In genomic region chr3:46578973-46579755, GRCh38 we compare ENCODE assay signal across 1 cellular context.
TF ChIP-seq lines count a peak whose summit lies in the region.

No MANE protein-coding gene starts in this region.

TF ChIP-seq in HepG2, 621 proteins besides CTCF, POLR2A, EP300 and RAD21 (continued from another document and continues in another):
- TF ChIP-seq ZNF609 (CRISPR knock-in tag; IDR thresholded peaks at IDR 0.05; ENCODE audit: borderline replicate concordance) (no peak; the same call in 1 of the 2 replicates), ZEB1 (IDR thresholded peaks at IDR 0.05; ENCODE audit: insufficient replicate concordance, low read depth) (peak; percentile 77), AKNA (CRISPR knock-in tag; IDR thresholded peaks at IDR 0.05; ENCODE audit: borderline replicate concordance) (no peak), BCLAF1 (IDR thresholded peaks at IDR 0.05) (no peak), TBX3 (IDR thresholded peaks at IDR 0.05; ENCODE audit: borderline replicate concordance) (peak; percentile 78; the same call in 1 of the 2 replicates), PBX3 (CRISPR knock-in tag; IDR thresholded peaks at IDR 0.05; ENCODE audit: borderline replicate concordance) (no peak), MEF2D (CRISPR knock-in tag; IDR thresholded peaks at IDR 0.05) (no peak), ZNF512 (CRISPR knock-in tag; IDR thresholded peaks at IDR 0.05) (no peak), ZNF562 (CRISPR knock-in tag; IDR thresholded peaks at IDR 0.05; ENCODE audit: borderline replicate concordance) (no peak), IKZF1 (IDR thresholded peaks at IDR 0.05) (no peak), ISL2 (CRISPR knock-in tag; IDR thresholded peaks at IDR 0.05) (peak; percentile 85), RFX3 (CRISPR knock-in tag; IDR thresholded peaks at IDR 0.05) (no peak), ZNF670 (CRISPR knock-in tag; IDR thresholded peaks at IDR 0.05; ENCODE audit: borderline replicate concordance) (no peak), SOX6 (IDR thresholded peaks at IDR 0.05) (no peak), SOX6 (CRISPR knock-in tag; IDR thresholded peaks at IDR 0.05) (peak; percentile 95), MTA3 (CRISPR knock-in tag; IDR thresholded peaks at IDR 0.05) (no peak), ZNF234 (CRISPR knock-in tag; conservative IDR thresholded peaks at IDR 0.05) (no peak), ZNF124 (CRISPR knock-in tag; IDR thresholded peaks at IDR 0.05) (no peak), ZNF619 (CRISPR knock-in tag; IDR thresholded peaks at IDR 0.05) (no peak), JDP2 (CRISPR knock-in tag; IDR thresholded peaks at IDR 0.05; ENCODE audit: borderline replicate concordance) (no peak), PREB (CRISPR knock-in tag; IDR thresholded peaks at IDR 0.05) (no peak), ZNF460 (CRISPR knock-in tag; IDR thresholded peaks at IDR 0.05; ENCODE audit: borderline replicate concordance) (no peak), HMG20B (CRISPR knock-in tag; conservative IDR thresholded peaks at IDR 0.05) (peak; percentile 74; the same call in 1 of the 2 replicates), KLF9 (CRISPR knock-in tag; IDR thresholded peaks at IDR 0.05; ENCODE audit: low read depth) (no peak), CHD2 (IDR thresholded peaks at IDR 0.05; ENCODE audit: low read depth, low read length) (no peak), GATAD1 (CRISPR knock-in tag; IDR thresholded peaks at IDR 0.05) (no peak), CHCHD3 (CRISPR knock-in tag; IDR thresholded peaks at IDR 0.05) (no peak), POGZ (CRISPR knock-in tag; IDR thresholded peaks at IDR 0.05) (peak; percentile 36; the same call in 1 of the 2 replicates), MTERF4 (CRISPR knock-in tag; IDR thresholded peaks at IDR 0.05) (no peak), FOXO1 (CRISPR knock-in tag; IDR thresholded peaks at IDR 0.05) (no peak), MTF2 (CRISPR knock-in tag; IDR thresholded peaks at IDR 0.05; ENCODE audit: borderline replicate concordance) (no peak)
- TF ChIP-seq, protein P1, sequence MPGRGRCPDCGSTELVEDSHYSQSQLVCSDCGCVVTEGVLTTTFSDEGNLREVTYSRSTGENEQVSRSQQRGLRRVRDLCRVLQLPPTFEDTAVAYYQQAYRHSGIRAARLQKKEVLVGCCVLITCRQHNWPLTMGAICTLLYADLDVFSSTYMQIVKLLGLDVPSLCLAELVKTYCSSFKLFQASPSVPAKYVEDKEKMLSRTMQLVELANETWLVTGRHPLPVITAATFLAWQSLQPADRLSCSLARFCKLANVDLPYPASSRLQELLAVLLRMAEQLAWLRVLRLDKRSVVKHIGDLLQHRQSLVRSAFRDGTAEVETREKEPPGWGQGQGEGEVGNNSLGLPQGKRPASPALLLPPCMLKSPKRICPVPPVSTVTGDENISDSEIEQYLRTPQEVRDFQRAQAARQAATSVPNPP (CRISPR knock-in tag; IDR thresholded peaks at IDR 0.05): no peak
- TF ChIP-seq, protein P2, sequence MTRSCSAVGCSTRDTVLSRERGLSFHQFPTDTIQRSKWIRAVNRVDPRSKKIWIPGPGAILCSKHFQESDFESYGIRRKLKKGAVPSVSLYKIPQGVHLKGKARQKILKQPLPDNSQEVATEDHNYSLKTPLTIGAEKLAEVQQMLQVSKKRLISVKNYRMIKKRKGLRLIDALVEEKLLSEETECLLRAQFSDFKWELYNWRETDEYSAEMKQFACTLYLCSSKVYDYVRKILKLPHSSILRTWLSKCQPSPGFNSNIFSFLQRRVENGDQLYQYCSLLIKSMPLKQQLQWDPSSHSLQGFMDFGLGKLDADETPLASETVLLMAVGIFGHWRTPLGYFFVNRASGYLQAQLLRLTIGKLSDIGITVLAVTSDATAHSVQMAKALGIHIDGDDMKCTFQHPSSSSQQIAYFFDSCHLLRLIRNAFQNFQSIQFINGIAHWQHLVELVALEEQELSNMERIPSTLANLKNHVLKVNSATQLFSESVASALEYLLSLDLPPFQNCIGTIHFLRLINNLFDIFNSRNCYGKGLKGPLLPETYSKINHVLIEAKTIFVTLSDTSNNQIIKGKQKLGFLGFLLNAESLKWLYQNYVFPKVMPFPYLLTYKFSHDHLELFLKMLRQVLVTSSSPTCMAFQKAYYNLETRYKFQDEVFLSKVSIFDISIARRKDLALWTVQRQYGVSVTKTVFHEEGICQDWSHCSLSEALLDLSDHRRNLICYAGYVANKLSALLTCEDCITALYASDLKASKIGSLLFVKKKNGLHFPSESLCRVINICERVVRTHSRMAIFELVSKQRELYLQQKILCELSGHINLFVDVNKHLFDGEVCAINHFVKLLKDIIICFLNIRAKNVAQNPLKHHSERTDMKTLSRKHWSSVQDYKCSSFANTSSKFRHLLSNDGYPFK (CRISPR knock-in tag; IDR thresholded peaks at IDR 0.05; ENCODE audit: borderline replicate concordance): no peak
- TF ChIP-seq, protein P3, sequence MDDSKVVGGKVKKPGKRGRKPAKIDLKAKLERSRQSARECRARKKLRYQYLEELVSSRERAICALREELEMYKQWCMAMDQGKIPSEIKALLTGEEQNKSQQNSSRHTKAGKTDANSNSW (CRISPR knock-in tag; IDR thresholded peaks at IDR 0.05; ENCODE audit: borderline replicate concordance): no peak
- TF ChIP-seq, protein P4, sequence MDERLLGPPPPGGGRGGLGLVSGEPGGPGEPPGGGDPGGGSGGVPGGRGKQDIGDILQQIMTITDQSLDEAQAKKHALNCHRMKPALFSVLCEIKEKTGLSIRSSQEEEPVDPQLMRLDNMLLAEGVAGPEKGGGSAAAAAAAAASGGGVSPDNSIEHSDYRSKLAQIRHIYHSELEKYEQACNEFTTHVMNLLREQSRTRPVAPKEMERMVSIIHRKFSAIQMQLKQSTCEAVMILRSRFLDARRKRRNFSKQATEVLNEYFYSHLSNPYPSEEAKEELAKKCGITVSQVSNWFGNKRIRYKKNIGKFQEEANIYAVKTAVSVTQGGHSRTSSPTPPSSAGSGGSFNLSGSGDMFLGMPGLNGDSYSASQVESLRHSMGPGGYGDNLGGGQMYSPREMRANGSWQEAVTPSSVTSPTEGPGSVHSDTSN (CRISPR knock-in tag; IDR thresholded peaks at IDR 0.05): no peak
